In the genomic region with DNA sequence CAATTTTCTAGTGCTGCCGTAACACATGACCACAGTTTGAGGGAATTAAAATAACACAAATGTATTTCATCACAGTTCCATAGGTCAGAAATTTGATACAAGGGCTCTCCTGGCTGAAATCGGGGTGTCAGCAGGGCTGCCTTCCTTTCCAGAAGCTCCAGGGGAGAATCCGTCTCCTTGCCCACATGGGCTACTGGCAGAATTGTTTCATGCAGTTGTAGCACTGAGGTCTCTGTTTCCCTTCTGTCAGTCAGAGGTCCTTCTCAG, we compare ENCODE assay signal across 31 cellular contexts. TPM values are rescaled to one million over a fixed set of nuclear protein-coding genes. Genes with fewer than 3 reads are reported as not detected.
"Had no signal": no experiment of that assay in that cellular context is flagged by ENCODE, and none has a peak within 500 bp of the region (broad histone marks: within the 10 kb centered on the region; RNA-seq: fewer than 3 reads in every experiment).

No MANE protein-coding gene starts in this region.

- H3K36me3 ChIP-seq: brain microvascular endothelial cell, MG63, Peyer's patch, SJSA1 had no signal

- H3K4me1 ChIP-seq: Peyer's patch, SJSA1 had no signal

- H3K9me3 ChIP-seq: MG63, Peyer's patch, SJSA1 had no signal

- ATAC-seq: activated naive CD4-positive, alpha-beta T cell treated with anti-CD3 and anti-CD28 coated beads, Interleukin-2, amount 50 U/mL, for 72 hours; activated naive CD8-positive, alpha-beta T cell treated with anti-CD3 and anti-CD28 coated beads, Interleukin-2, amount 50 U/mL, for 24 hours; activated T-cell treated with anti-CD3 and anti-CD28 coated beads, Interleukin-2, amount 50 U/mL, for 72 hours; T-helper 17 cell had no signal

- DNase-seq: activated B cell treated with CpG ODN at 0.5 μM for 24 hours; activated CD4-positive, alpha-beta memory T cell treated with anti-CD3 and anti-CD28 coated beads for 36 hours; activated CD4-positive, alpha-beta T cell treated with anti-CD3 and anti-CD28 coated beads for 1 hour; activated CD4-positive, alpha-beta T cell treated with anti-CD3 and anti-CD28 coated beads, Interleukin-2, amount 10 ng/mL, durations not matched to agents 24 days and 14 days; activated naive CD4-positive, alpha-beta T cell; activated naive CD8-positive, alpha-beta T cell treated with anti-CD3 and anti-CD28 coated beads, Interleukin-2, amount 50 U/mL, for 24 hours; activated T-cell treated with anti-CD3 and anti-CD28 coated beads, Interleukin-2, amount 50 U/mL, for 72 hours; amygdala; brain microvascular endothelial cell; caudate nucleus; MV-4-11; NCI-H1092 treated with DMSO at 0.1 percent for 48 hours; NCI-H1436; NCI-H1694 treated with DMSO at 0.1 percent for 48 hours; NCI-H2029 treated with DMSO at 0.1 percent for 48 hours; NCI-H345; NCI-H510A treated with DMSO at 0.1 percent for 48 hours; NCI-H69; NK-92 treated with Interleukin-12 subunit alpha and Interleukin-12 subunit beta, amount 100 ng/mL, for 24 hours; OCI-M1; Peyer's patch; SHP77; T-helper 17 cell; T-helper 9 cell had no signal

- H3K4me3 ChIP-seq: MG63, Peyer's patch, SJSA1 had no signal

- H3K9ac ChIP-seq: KMS-11 had no signal

- H3K27ac ChIP-seq: brain microvascular endothelial cell, KMS-11, Peyer's patch, RWPE1, SJSA1 had no signal

- H3K27me3 ChIP-seq: brain microvascular endothelial cell, MG63, Peyer's patch had no signal

- H3K4me2 ChIP-seq: KMS-11 had no signal

RNA-seq across cellular contexts. Expression of gene CARD14, which starts 43.4 kb away (rescaled TPM):
- total RNA-seq: activated B cell treated with CpG ODN at 0.5 μM for 24 hours; activated CD4-positive, alpha-beta memory T cell treated with anti-CD3 and anti-CD28 coated beads for 36 hours; activated CD4-positive, alpha-beta T cell treated with anti-CD3 and anti-CD28 coated beads, Interleukin-2, amount 10 ng/mL, durations not matched to agents 24 days and 14 days; activated CD8-positive, alpha-beta memory T cell treated with anti-CD3 and anti-CD28 coated beads for 36 hours; activated T-helper 2 cell treated with anti-CD3 and anti-CD28 coated beads, Interferon-gamma antibody, Interleukin-2, Interleukin-4, amounts not matched to agents 10 μg/mL and 5 μg/mL and 100 μg/mL, durations not matched to agents 14 hours and 24 hours and 36 hours; SJSA1; T-helper 17 cell had no signal
